1 cellular context compared by ENCODE assay signal in genomic region chr4:122167369-122167768, GRCh38.
TF ChIP-seq lines count a peak whose summit lies in the region.

No MANE protein-coding gene starts in this region.

TF ChIP-seq in GM23338, 12 proteins besides CTCF, POLR2A, EP300 and RAD21 (continued from another document):
- no peak for TF ChIP-seq EZH2phosphoT487 (IDR thresholded peaks at IDR 0.05; ENCODE audit: unreplicated experiment)
- no peak for TF ChIP-seq STAT1 (IDR thresholded peaks at IDR 0.05; ENCODE audit: unreplicated experiment)
- TF ChIP-seq, protein P1, sequence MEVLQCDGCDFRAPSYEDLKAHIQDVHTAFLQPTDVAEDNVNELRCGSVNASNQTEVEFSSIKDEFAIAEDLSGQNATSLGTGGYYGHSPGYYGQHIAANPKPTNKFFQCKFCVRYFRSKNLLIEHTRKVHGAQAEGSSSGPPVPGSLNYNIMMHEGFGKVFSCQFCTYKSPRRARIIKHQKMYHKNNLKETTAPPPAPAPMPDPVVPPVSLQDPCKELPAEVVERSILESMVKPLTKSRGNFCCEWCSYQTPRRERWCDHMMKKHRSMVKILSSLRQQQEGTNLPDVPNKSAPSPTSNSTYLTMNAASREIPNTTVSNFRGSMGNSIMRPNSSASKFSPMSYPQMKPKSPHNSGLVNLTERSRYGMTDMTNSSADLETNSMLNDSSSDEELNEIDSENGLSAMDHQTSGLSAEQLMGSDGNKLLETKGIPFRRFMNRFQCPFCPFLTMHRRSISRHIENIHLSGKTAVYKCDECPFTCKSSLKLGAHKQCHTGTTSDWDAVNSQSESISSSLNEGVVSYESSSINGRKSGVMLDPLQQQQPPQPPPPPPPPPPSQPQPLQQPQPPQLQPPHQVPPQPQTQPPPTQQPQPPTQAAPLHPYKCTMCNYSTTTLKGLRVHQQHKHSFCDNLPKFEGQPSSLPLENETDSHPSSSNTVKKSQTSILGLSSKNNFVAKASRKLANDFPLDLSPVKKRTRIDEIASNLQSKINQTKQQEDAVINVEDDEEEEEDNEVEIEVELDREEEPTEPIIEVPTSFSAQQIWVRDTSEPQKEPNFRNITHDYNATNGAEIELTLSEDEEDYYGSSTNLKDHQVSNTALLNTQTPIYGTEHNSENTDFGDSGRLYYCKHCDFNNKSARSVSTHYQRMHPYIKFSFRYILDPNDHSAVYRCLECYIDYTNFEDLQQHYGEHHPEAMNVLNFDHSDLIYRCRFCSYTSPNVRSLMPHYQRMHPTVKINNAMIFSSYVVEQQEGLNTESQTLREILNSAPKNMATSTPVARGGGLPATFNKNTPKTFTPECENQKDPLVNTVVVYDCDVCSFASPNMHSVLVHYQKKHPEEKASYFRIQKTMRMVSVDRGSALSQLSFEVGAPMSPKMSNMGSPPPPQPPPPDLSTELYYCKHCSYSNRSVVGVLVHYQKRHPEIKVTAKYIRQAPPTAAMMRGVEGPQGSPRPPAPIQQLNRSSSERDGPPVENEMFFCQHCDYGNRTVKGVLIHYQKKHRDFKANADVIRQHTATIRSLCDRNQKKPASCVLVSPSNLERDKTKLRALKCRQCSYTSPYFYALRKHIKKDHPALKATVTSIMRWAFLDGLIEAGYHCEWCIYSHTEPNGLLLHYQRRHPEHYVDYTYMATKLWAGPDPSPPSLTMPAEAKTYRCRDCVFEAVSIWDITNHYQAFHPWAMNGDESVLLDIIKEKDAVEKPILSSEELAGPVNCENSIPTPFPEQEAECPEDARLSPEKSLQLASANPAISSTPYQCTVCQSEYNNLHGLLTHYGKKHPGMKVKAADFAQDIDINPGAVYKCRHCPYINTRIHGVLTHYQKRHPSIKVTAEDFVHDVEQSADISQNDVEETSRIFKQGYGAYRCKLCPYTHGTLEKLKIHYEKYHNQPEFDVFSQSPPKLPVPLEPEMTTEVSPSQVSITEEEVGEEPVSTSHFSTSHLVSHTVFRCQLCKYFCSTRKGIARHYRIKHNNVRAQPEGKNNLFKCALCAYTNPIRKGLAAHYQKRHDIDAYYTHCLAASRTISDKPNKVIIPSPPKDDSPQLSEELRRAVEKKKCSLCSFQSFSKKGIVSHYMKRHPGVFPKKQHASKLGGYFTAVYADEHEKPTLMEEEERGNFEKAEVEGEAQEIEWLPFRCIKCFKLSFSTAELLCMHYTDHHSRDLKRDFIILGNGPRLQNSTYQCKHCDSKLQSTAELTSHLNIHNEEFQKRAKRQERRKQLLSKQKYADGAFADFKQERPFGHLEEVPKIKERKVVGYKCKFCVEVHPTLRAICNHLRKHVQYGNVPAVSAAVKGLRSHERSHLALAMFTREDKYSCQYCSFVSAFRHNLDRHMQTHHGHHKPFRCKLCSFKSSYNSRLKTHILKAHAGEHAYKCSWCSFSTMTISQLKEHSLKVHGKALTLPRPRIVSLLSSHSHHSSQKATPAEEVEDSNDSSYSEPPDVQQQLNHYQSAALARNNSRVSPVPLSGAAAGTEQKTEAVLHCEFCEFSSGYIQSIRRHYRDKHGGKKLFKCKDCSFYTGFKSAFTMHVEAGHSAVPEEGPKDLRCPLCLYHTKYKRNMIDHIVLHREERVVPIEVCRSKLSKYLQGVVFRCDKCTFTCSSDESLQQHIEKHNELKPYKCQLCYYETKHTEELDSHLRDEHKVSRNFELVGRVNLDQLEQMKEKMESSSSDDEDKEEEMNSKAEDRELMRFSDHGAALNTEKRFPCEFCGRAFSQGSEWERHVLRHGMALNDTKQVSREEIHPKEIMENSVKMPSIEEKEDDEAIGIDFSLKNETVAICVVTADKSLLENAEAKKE (CRISPR knock-in tag; IDR thresholded peaks at IDR 0.05), result no peak
- no peak for TF ChIP-seq ZNF331 (CRISPR knock-in tag; IDR thresholded peaks at IDR 0.05; ENCODE audit: low read depth)
- TF ChIP-seq CREB1 (CRISPR knock-in tag; IDR thresholded peaks at IDR 0.05; ENCODE audit: low read depth), result no peak
- no peak for TF ChIP-seq ZNF114 (CRISPR knock-in tag; IDR thresholded peaks at IDR 0.05)
- TF ChIP-seq JUNB (IDR thresholded peaks at IDR 0.05; ENCODE audit: unreplicated experiment), result no peak
